In the genomic region with DNA sequence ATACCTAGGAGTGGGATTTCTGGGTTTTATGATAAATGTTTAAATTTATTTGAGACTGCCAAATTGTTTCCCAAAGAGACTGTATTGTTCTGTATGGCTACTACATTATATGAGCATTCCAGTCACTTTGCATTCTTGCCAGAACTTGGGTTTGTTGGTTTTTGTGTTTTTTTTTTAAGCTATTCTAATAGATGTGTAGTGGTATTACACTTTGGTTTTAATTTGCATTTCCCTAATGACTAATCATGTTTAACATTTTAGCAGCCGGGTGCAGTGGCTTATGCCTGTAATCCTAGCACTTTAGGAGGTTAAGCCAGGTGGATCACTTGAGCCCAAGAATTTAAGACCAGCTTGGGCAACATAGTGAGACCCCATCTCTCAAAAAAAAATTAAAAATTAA, we compare ENCODE assay signal across 5 cellular contexts. TPM values are rescaled to one million over a fixed set of nuclear protein-coding genes. Genes with fewer than 3 reads are reported as not detected.
"Had no signal": no experiment of that assay in that cellular context is flagged by ENCODE, and none has a peak within 500 bp of the region (broad histone marks: within the 10 kb centered on the region; RNA-seq: fewer than 3 reads in every experiment).

No MANE protein-coding gene starts in this region.

RNA-seq across cellular contexts. Expression of a gene that starts 21.9 kb away (rescaled TPM):
- total RNA-seq: progenitor cell of endocrine pancreas, right atrium auricular region, tibial nerve, uterus had no signal
- polyA plus RNA-seq: neural cell had no signal
